Comparison of ENCODE assay signal across 2 cellular contexts in genomic region chrX:18894156-18894555, GRCh38.
A peak's percentile ranks its signal among the peaks of the same experiment; 100 is the strongest.
TF ChIP-seq lines count a peak whose summit lies in the region.

No MANE protein-coding gene starts in this region.

TF ChIP-seq in SK-N-SH, 30 proteins besides CTCF, POLR2A, EP300 and RAD21 (continued from another document):
- TF ChIP-seq REST (IDR thresholded peaks at IDR 0.05; ENCODE audit: low read depth, low read length) (peak; percentile 80), YY1 (IDR thresholded peaks at IDR 0.05; ENCODE audit: low read depth) (no peak), RCOR1 (IDR thresholded peaks at IDR 0.05; ENCODE audit: low read length) (no peak), EZH2phosphoT487 (IDR thresholded peaks at IDR 0.05; ENCODE audit: borderline replicate concordance, low read depth) (no peak)

TF ChIP-seq in SK-N-SH treated with all-trans-retinoic acid at 6 μM for 48 hours, 23 proteins besides CTCF, POLR2A, EP300 and RAD21 (continued from another document):
- TF ChIP-seq CSRNP3 (CRISPR knock-in tag; IDR thresholded peaks at IDR 0.05), result no peak
- no peak for TF ChIP-seq TSHZ2 (CRISPR knock-in tag; IDR thresholded peaks at IDR 0.05)
- no peak for TF ChIP-seq ISL1 (CRISPR knock-in tag; IDR thresholded peaks at IDR 0.05)
- TF ChIP-seq GLIS3 (CRISPR knock-in tag; IDR thresholded peaks at IDR 0.05), result no peak
- TF ChIP-seq ZFP3 (CRISPR knock-in tag; IDR thresholded peaks at IDR 0.05), result no peak
- no peak for TF ChIP-seq ZFP30 (CRISPR knock-in tag; IDR thresholded peaks at IDR 0.05)
- TF ChIP-seq ZNF70 (CRISPR knock-in tag; IDR thresholded peaks at IDR 0.05), result no peak
- TF ChIP-seq TOX (CRISPR knock-in tag; IDR thresholded peaks at IDR 0.05; ENCODE audit: borderline replicate concordance), result no peak
- no peak for TF ChIP-seq SNAI2 (CRISPR knock-in tag; IDR thresholded peaks at IDR 0.05)
- TF ChIP-seq ARNTL (CRISPR knock-in tag; IDR thresholded peaks at IDR 0.05; ENCODE audit: borderline replicate concordance, low read depth), result no peak
- no peak for TF ChIP-seq BACH2 (CRISPR knock-in tag; IDR thresholded peaks at IDR 0.05; ENCODE audit: borderline replicate concordance)
- TF ChIP-seq RARB (CRISPR knock-in tag; IDR thresholded peaks at IDR 0.05), result no peak
- TF ChIP-seq PPARA (CRISPR knock-in tag; IDR thresholded peaks at IDR 0.05; ENCODE audit: borderline replicate concordance), result no peak
TF ChIP-seq in SK-N-SH treated with all-trans-retinoic acid at 6 μM for 48 hours: peak in this region for 0.
